Comparison of ENCODE assay signal across 14 cellular contexts in genomic region chr10:28632597-28632940, GRCh38. TPM values are rescaled to one million over a fixed set of nuclear protein-coding genes. Genes with fewer than 3 reads are reported as not detected.
A peak's percentile ranks its signal among the peaks of the same experiment; 100 is the strongest.
DNase-seq lines count a peak whose midpoint lies in the region; ATAC-seq, FAIRE-seq and TF ChIP-seq lines count a peak whose summit lies in the region.
"Had no signal": no experiment of that assay in that cellular context is flagged by ENCODE, and none has a peak within 500 bp of the region (broad histone marks: within the 10 kb centered on the region; RNA-seq: fewer than 3 reads in every experiment).

No MANE protein-coding gene starts in this region.

- H3K36me3 ChIP-seq in HEK293 (ENCODE audit: control insufficient read depth in 2 of 2, insufficient read depth in 1 of 2, low read length in 2 of 2) (no peaks in the 10 kb centered on the region), astrocyte (ENCODE audit: insufficient read depth, low read length) (no peaks in the 10 kb centered on the region)
- H3K36me3 ChIP-seq: BLaER1 had no signal

- no peak overlapping the region for H3K4me2 ChIP-seq in astrocyte (ENCODE audit: low read length)
- H3K4me2 ChIP-seq: BLaER1 had no signal

- H3K27me3 Mint-ChIP-seq in astrocyte (ENCODE audit: low read depth, unreplicated experiment): peaks cover 4% of the 10 kb centered on the region

- H3K4me3 Mint-ChIP-seq in astrocyte (ENCODE audit: unreplicated experiment): no peak overlapping the region
- H3K4me3 Mint-ChIP-seq: CD4-positive, CD25-positive, alpha-beta regulatory T cell had no signal

- DNase-seq in astrocyte (ENCODE audit: low read depth): peak; percentile 41
- peak; percentile 47 for DNase-seq in kidney tubule cell (ENCODE audit: low spot score)
- DNase-seq in NCI-H82 treated with DMSO at 0.1 percent for 48 hours (lab: John Stamatoyannopoulos, UW; ENCODE audit: unreplicated experiment): no peak
- no peak for DNase-seq in left lobe of liver (ENCODE audit: low spot score)
- DNase-seq in stimulated activated CD4-positive, alpha-beta T cell treated with anti-CD3 and anti-CD28 coated beads, Interleukin-4, amount 100 ng/mL, for 24 hours: no peak
- DNase-seq: CD4-positive, CD25-positive, alpha-beta regulatory T cell; DMS 273 treated with DMSO at 0.1 percent for 48 hours; H7 had no signal

- CTCF ChIA-PET in HEK293 (lab: Yijun Ruan, JAX): interaction anchor here (0.5 to 2.1 kb wide), 7 partner anchors 31 to 864 kb away, joined by 3 to 10 read pairs (median 4); no protein-coding TSS in a partner anchor

- H3K79me2 ChIP-seq in astrocyte (ENCODE audit: insufficient read depth, low read length): no peaks in the 10 kb centered on the region

- H3K9ac ChIP-seq in astrocyte (ENCODE audit: low read length): no peak overlapping the region
- H3K9ac ChIP-seq: BLaER1 had no signal

- H3K4me1 ChIP-seq in HEK293 (ENCODE audit: control insufficient read depth, insufficient read depth, low read length) (no peaks in the 10 kb centered on the region), astrocyte (ENCODE audit: insufficient read depth, low read length) (peaks cover 10% of the 10 kb centered on the region)
- H3K4me1 ChIP-seq: BLaER1 had no signal

- H3K9me3 ChIP-seq in HEK293 (ENCODE audit: control insufficient read depth, insufficient read depth, low read depth, low read length) (no peaks in the 10 kb centered on the region), astrocyte (ENCODE audit: insufficient read depth, low read depth, low read length) (no peaks in the 10 kb centered on the region)
- H3K9me3 ChIP-seq: BLaER1 had no signal

- peaks cover 8% of the 10 kb centered on the region for H3K27me3 ChIP-seq in astrocyte (ENCODE audit: insufficient read depth, low read length)
- H3K27me3 ChIP-seq: BLaER1 had no signal

- POLR2A ChIA-PET in HEK293 (lab: Yijun Ruan, JAX): interaction anchor here (1.2 kb wide), 1 partner anchor 36 kb away, joined by 4 read pairs; no protein-coding TSS in a partner anchor

- peaks cover 5% of the 10 kb centered on the region for H3K4me1 Mint-ChIP-seq in astrocyte (ENCODE audit: low read depth, unreplicated experiment)

- H3K27ac ChIP-seq in HEK293 (ENCODE audit: extremely low read depth, low read depth, low read length) (no peak overlapping the region), astrocyte (ENCODE audit: low read depth, low read length) (no peak overlapping the region)
- H3K27ac ChIP-seq: BLaER1 had no signal

- TF ChIP-seq CTCF in HEK293 (tag by site-specific recombination; IDR thresholded peaks at IDR 0.05) (no peak), astrocyte (IDR thresholded peaks at IDR 0.05; ENCODE audit: insufficient read depth, low read depth, low read length) (no peak)

- H3K27ac Mint-ChIP-seq in astrocyte (ENCODE audit: unreplicated experiment): no peak overlapping the region

- H3K36me3 Mint-ChIP-seq in astrocyte (ENCODE audit: low read depth, unreplicated experiment): no peaks in the 10 kb centered on the region
- H3K36me3 Mint-ChIP-seq: CD4-positive, CD25-positive, alpha-beta regulatory T cell had no signal

- no peak overlapping the region for H2AFZ ChIP-seq in astrocyte (ENCODE audit: low read depth, low read length)

- no peak for ATAC-seq in left lobe of liver
- ATAC-seq: GM12878, HepG2 had no signal

- H3K4me3 ChIP-seq in HEK293 (ENCODE audit: low read depth, low read length): no peak overlapping the region
- no peak overlapping the region for H3K4me3 ChIP-seq in astrocyte (ENCODE audit: insufficient read depth, low read depth, low read length)
- H3K4me3 ChIP-seq: BLaER1, GM12878 had no signal

- no peaks in the 10 kb centered on the region for H3K9me3 Mint-ChIP-seq in astrocyte (ENCODE audit: unreplicated experiment)

- H4K20me1 ChIP-seq in astrocyte (ENCODE audit: insufficient read depth, low read length): no peaks in the 10 kb centered on the region
- H4K20me1 ChIP-seq: BLaER1 had no signal

- no peak for FAIRE-seq in astrocyte (lab: Jason Lieb, UNC)
- FAIRE-seq: GM12878, GM18507, HTR-8/SVneo had no signal

TF ChIP-seq in HEK293, 187 proteins besides CTCF, POLR2A, EP300 and RAD21:
- 0 out of 2 replicates have a peak, but pooled peaks have one; percentile 2 for TF ChIP-seq KLF8 (tag by site-specific recombination; IDR thresholded peaks at IDR 0.05)
- TF ChIP-seq ZNF621 (tag by site-specific recombination; IDR thresholded peaks at IDR 0.05): no peak
- TF ChIP-seq ZNF549 (tag by site-specific recombination; IDR thresholded peaks at IDR 0.05): no peak
- TF ChIP-seq BCL11A (tag by site-specific recombination; IDR thresholded peaks at IDR 0.05; ENCODE audit: low read depth): 0 out of 2 replicates have a peak, but pooled peaks have one; percentile 2
- 0 out of 2 replicates have a peak, but pooled peaks have one; percentile 45 for TF ChIP-seq PRDM10 (tag by site-specific recombination; IDR thresholded peaks at IDR 0.05)
- TF ChIP-seq ZNF629 (tag by site-specific recombination; IDR thresholded peaks at IDR 0.05): 0 out of 2 replicates have a peak, but pooled peaks have one; percentile 34
- no peak for TF ChIP-seq ZBTB49 (tag by site-specific recombination; IDR thresholded peaks at IDR 0.05; ENCODE audit: low read depth)

RNA-seq across cellular contexts. Expression of gene BAMBI, which starts 44.8 kb away (rescaled TPM):
- 45.4 and 50.6 TPM in 2 replicates for total RNA-seq in astrocyte
- total RNA-seq in left lobe of liver: 7.7 TPM

Comparison
In these comparisons a context has a peak if more than half of its experiments do, and no peak if none do; other contexts are left out.
1. DNase-seq: peak in astrocyte (single experiment) and kidney tubule cell (single experiment); none in NCI-H82 treated with DMSO at 0.1 percent for 48 hours (single experiment), left lobe of liver (single experiment) and stimulated activated CD4-positive, alpha-beta T cell treated with anti-CD3 and anti-CD28 coated beads, Interleukin-4, amount 100 ng/mL, for 24 hours (single experiment).